ENCODE assay signal across 1 cellular context in genomic region chr2:43832457-43832856, GRCh38.
TF ChIP-seq lines count a peak whose summit lies in the region.

No MANE protein-coding gene starts in this region.

TF ChIP-seq in WTC11, 78 proteins besides CTCF, POLR2A, EP300 and RAD21 (continued from another document):
- TF ChIP-seq STAT6 (CRISPR knock-in tag; conservative IDR thresholded peaks at IDR 0.05; ENCODE audit: low read depth), result no peak
- no peak for TF ChIP-seq IRF1 (CRISPR knock-in tag; IDR thresholded peaks at IDR 0.05)
- TF ChIP-seq CREB1 (CRISPR knock-in tag; IDR thresholded peaks at IDR 0.05), result no peak
- TF ChIP-seq TCF7 (CRISPR knock-in tag; IDR thresholded peaks at IDR 0.05; ENCODE audit: low read depth), result no peak
- no peak for TF ChIP-seq FOXP1 (CRISPR knock-in tag; IDR thresholded peaks at IDR 0.05; ENCODE audit: borderline replicate concordance)
- TF ChIP-seq ZNF671 (CRISPR knock-in tag; IDR thresholded peaks at IDR 0.05), result no peak
- TF ChIP-seq ZMAT4 (CRISPR knock-in tag; IDR thresholded peaks at IDR 0.05), result no peak
- TF ChIP-seq FOXP4 (CRISPR knock-in tag; IDR thresholded peaks at IDR 0.05), result no peak
- TF ChIP-seq GTF2I (CRISPR knock-in tag; conservative IDR thresholded peaks at IDR 0.05), result no peak
- no peak for TF ChIP-seq ZNF423 (CRISPR knock-in tag; IDR thresholded peaks at IDR 0.05)
- no peak for TF ChIP-seq NR2C2 (CRISPR knock-in tag; IDR thresholded peaks at IDR 0.05)
- no peak for TF ChIP-seq ERG (CRISPR knock-in tag; IDR thresholded peaks at IDR 0.05)
- TF ChIP-seq PRRX2 (CRISPR knock-in tag; IDR thresholded peaks at IDR 0.05), result no peak
- no peak for TF ChIP-seq ATF3 (CRISPR knock-in tag; conservative IDR thresholded peaks at IDR 0.05)
